ENCODE assay signal across 18 cellular contexts in the genomic region with DNA sequence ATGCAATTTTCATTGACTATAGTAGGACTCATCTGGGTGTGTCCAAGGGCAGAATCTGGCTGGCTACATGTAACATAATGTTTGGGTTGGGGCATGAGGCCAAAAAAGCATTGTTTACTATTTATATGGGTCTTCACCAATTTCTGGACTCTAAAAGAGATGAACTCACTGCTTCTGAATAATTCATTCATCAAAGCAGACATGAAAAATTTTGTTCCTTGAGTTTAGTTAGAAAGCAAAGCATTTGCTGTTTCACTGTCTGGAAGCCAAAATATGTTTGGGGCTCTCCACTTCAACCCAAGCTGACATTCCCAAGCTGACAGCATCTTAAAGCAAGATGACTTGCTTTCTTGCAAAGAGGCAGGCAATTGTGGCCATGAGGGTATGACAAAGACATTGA.
"Had no signal": no experiment of that assay in that cellular context is flagged by ENCODE, and none has a peak within 500 bp of the region (broad histone marks: within the 10 kb centered on the region; RNA-seq: fewer than 3 reads in every experiment).

No MANE protein-coding gene starts in this region.

- H3K4me3 ChIP-seq: prostate gland, right lobe of liver, suprapubic skin, upper lobe of right lung had no signal

- H3K4me1 Mint-ChIP-seq: natural killer cell had no signal

- ATAC-seq: activated naive CD8-positive, alpha-beta T cell treated with anti-CD3 and anti-CD28 coated beads, Interleukin-2, amount 50 U/mL, for 24 hours; activated T-cell treated with anti-CD3 and anti-CD28 coated beads, Interleukin-2, amount 50 U/mL, for 72 hours; effector memory CD8-positive, alpha-beta T cell; left lobe of liver; natural killer cell; right lobe of liver; stimulated activated naive CD8-positive, alpha-beta T cell treated with anti-CD3 and anti-CD28 coated beads, Interleukin-15, Interleukin-2, amounts not matched to agents 100 U/mL and 50 U/mL, for 24 hours; upper lobe of right lung had no signal

- H3K36me3 ChIP-seq: prostate gland, right lobe of liver, suprapubic skin, upper lobe of right lung had no signal

- H3K9me3 Mint-ChIP-seq: dendritic cell treated with granulocyte-macrophage colony-stimulating factor and Interleukin-4, amounts not matched to agents 40 ng/mL and 50 ng/mL, for 4 days had no signal

- H3K27me3 ChIP-seq: right lobe of liver, suprapubic skin, upper lobe of right lung had no signal

- H3K27ac ChIP-seq: prostate gland, right lobe of liver, suprapubic skin, upper lobe of right lung had no signal

- H3K27ac Mint-ChIP-seq: activated CD4-positive, alpha-beta memory T cell treated with anti-CD3 and anti-CD28 coated beads for 36 hours; activated naive CD8-positive, alpha-beta T cell treated with anti-CD3 and anti-CD28 coated beads, Interleukin-2, amount 50 U/mL, for 24 hours; activated T-cell treated with anti-CD3 and anti-CD28 coated beads, Interleukin-2, amount 50 U/mL, for 72 hours; dendritic cell treated with granulocyte-macrophage colony-stimulating factor and Interleukin-4, amounts not matched to agents 40 ng/mL and 50 ng/mL, for 4 days; effector memory CD8-positive, alpha-beta T cell; natural killer cell had no signal

- DNase-seq: activated CD4-positive, alpha-beta memory T cell treated with anti-CD3 and anti-CD28 coated beads for 36 hours; activated CD4-positive, alpha-beta T cell treated with anti-CD3 and anti-CD28 coated beads for 1 hour; activated CD8-positive, alpha-beta memory T cell treated with anti-CD3 and anti-CD28 coated beads, Interleukin-2, amount 50 U/mL, for 4 hours; activated gamma-delta T cell treated with Interleukin-2 at 50 U/mL for 16 hours; activated naive CD8-positive, alpha-beta T cell treated with anti-CD3 and anti-CD28 coated beads, Interleukin-2, amount 50 U/mL, for 24 hours; activated T-cell treated with anti-CD3 and anti-CD28 coated beads, Interleukin-2, amount 50 U/mL, for 72 hours; central memory CD4-positive, alpha-beta T cell; effector memory CD8-positive, alpha-beta T cell; mammary epithelial cell; natural killer cell; right lobe of liver; stimulated activated CD4-positive, alpha-beta T cell treated with anti-CD3 and anti-CD28 coated beads, Interleukin-12 subunit alpha, Interleukin-12 subunit beta, amount 100 ng/mL, for 4 hours; stimulated activated naive CD8-positive, alpha-beta T cell treated with anti-CD3 and anti-CD28 coated beads, Interleukin-15, Interleukin-2, amounts not matched to agents 100 U/mL and 50 U/mL, for 24 hours; upper lobe of right lung had no signal

- H3K9me3 ChIP-seq: prostate gland, right lobe of liver, suprapubic skin, upper lobe of right lung had no signal

- H3K36me3 Mint-ChIP-seq: activated CD4-positive, alpha-beta memory T cell treated with anti-CD3 and anti-CD28 coated beads for 36 hours; natural killer cell had no signal

- H3K27me3 Mint-ChIP-seq: activated CD4-positive, alpha-beta memory T cell treated with anti-CD3 and anti-CD28 coated beads for 36 hours; activated naive CD8-positive, alpha-beta T cell treated with anti-CD3 and anti-CD28 coated beads, Interleukin-2, amount 50 U/mL, for 24 hours; dendritic cell treated with granulocyte-macrophage colony-stimulating factor and Interleukin-4, amounts not matched to agents 40 ng/mL and 50 ng/mL, for 4 days; effector memory CD8-positive, alpha-beta T cell had no signal

- H3K4me3 Mint-ChIP-seq: activated CD4-positive, alpha-beta memory T cell treated with anti-CD3 and anti-CD28 coated beads for 36 hours; activated naive CD8-positive, alpha-beta T cell treated with anti-CD3 and anti-CD28 coated beads, Interleukin-2, amount 50 U/mL, for 24 hours; activated T-cell treated with anti-CD3 and anti-CD28 coated beads, Interleukin-2, amount 50 U/mL, for 72 hours; dendritic cell treated with granulocyte-macrophage colony-stimulating factor and Interleukin-4, amounts not matched to agents 40 ng/mL and 50 ng/mL, for 4 days; effector memory CD8-positive, alpha-beta T cell; natural killer cell had no signal

- H3K4me1 ChIP-seq: prostate gland, right lobe of liver, upper lobe of right lung had no signal
